ENCODE assay signal across 8 cellular contexts in the genomic region with DNA sequence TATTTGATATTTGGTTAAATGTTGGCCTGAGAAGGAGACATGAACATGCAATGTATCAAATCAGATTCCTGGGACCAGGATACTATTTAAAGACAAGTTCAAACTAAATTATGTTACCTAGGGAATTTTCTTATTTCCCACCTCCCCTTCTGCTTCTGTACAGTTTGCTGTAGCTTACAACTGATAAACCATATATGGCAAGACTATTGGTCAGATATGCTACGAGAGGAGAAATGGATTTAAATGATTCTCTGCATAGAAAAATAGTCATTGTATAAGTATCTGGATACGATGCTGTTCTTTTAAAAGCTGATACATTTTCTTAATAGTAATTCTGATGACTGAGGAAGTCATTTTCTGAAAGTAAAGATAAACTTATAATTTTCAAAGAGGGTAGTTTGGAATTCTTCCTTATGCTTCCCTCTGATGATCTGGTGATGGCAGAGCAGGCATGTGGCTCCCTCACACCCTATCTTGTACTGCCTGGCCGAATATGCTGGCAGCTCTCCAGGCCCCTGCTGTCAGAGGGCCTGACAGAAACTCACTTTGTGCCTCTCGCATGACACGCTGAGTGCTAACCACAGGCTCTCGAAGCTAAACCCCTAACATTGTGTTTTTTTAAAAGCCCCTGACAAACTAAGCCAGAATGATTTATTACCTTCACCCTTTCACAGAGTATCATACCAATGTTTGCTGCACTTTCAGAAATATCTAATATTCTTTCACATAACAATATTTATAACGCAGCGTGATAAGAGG. TPM values are rescaled to one million over a fixed set of nuclear protein-coding genes. Genes with fewer than 3 reads are reported as not detected.
DNase-seq lines count a peak whose midpoint lies in the region; ATAC-seq and TF ChIP-seq lines count a peak whose summit lies in the region.

No MANE protein-coding gene starts in this region.

- no peak for TF ChIP-seq CTCF in kidney epithelial cell (IDR thresholded peaks at IDR 0.05; ENCODE audit: insufficient read depth, low read length, poor library complexity, severe bottlenecking)

- no peak overlapping the region for H2AK5ac ChIP-seq in neuronal stem cell (ENCODE audit: low read depth, low read length)

- DNase-seq in HK-2 (ENCODE audit: unreplicated experiment) (peak; percentile 66), SW480 (ENCODE audit: low spot score) (peak; percentile 2), kidney epithelial cell (ENCODE audit: low read depth) (peak; percentile 35), CD1c-positive myeloid dendritic cell (ENCODE audit: extremely low spot score) (no peak), T-helper 1 cell (no peak), SIG-M5 (lab: John Stamatoyannopoulos, UW) (no peak), neuronal stem cell (ENCODE audit: low spot score) (no peak)

- H2BK120ac ChIP-seq in neuronal stem cell (ENCODE audit: low read depth, low read length) = no peak overlapping the region

- no peak overlapping the region for H3K14ac ChIP-seq in neuronal stem cell (ENCODE audit: low read length)

- no peaks in the 10 kb centered on the region for H3K4me1 ChIP-seq in neuronal stem cell (ENCODE audit: control insufficient read depth in 2 of 2, insufficient read depth in 1 of 2, low read depth in 1 of 2, low read length in 2 of 2)

- no peak overlapping the region for H3K4ac ChIP-seq in neuronal stem cell (ENCODE audit: low read length)

- H3K27me3 ChIP-seq in kidney epithelial cell (ENCODE audit: control insufficient read depth, insufficient read depth, low read length) (no peaks in the 10 kb centered on the region), neuronal stem cell (ENCODE audit: control insufficient read depth in 3 of 3, insufficient read depth in 3 of 3, low read depth in 1 of 3, low read length in 3 of 3) (no peaks in the 10 kb centered on the region)

- H3K4me3 ChIP-seq in kidney epithelial cell (ENCODE audit: low read depth, low read length) (no peak overlapping the region), neuronal stem cell (ENCODE audit: low read length in 2 of 2) (no peak overlapping the region)

- H3K4me2 ChIP-seq in neuronal stem cell (ENCODE audit: insufficient read depth, low read length, poor library complexity, severe bottlenecking) = no peak overlapping the region

- H2BK12ac ChIP-seq in neuronal stem cell (ENCODE audit: low read length) = no peak overlapping the region

- H3K9me3 ChIP-seq in neuronal stem cell (replicated peaks in 1 of 2; ENCODE audit: control insufficient read depth in 2 of 2, insufficient read depth in 1 of 2, low read depth in 1 of 2, low read length in 2 of 2) = no peaks in the 10 kb centered on the region

- WGBS in neuronal stem cell (ENCODE audit: extremely low coverage in 2 of 2, insufficient read length in 2 of 2, insufficient replicate concordance in 1 of 2), 2 donors = no CpG with 5 or more reads among the region's 8 CpGs

- H4K91ac ChIP-seq in neuronal stem cell (ENCODE audit: low read depth, low read length, poor library complexity) = no peak overlapping the region

- no peak overlapping the region for H2AFZ ChIP-seq in neuronal stem cell (ENCODE audit: low read length)

- no peak overlapping the region for H3K27ac ChIP-seq in neuronal stem cell (replicated peaks; ENCODE audit: low read length)

- no peak overlapping the region for H3K18ac ChIP-seq in neuronal stem cell (ENCODE audit: low read length)

- no peak overlapping the region for H4K8ac ChIP-seq in neuronal stem cell (ENCODE audit: low read depth, low read length)

- H3K36me3 ChIP-seq in kidney epithelial cell (ENCODE audit: control insufficient read depth, insufficient read depth, low read length) = no peaks in the 10 kb centered on the region
- H3K36me3 ChIP-seq in neuronal stem cell (replicated peaks in 1 of 2; ENCODE audit: control insufficient read depth in 2 of 2, insufficient read depth in 2 of 2, low read length in 2 of 2) = peaks cover 0 to 75% of the 10 kb centered on the region in 2 donors

- H3K23ac ChIP-seq in neuronal stem cell (ENCODE audit: low read depth, low read length, poor library complexity) = no peak overlapping the region

- H3K9ac ChIP-seq in neuronal stem cell (ENCODE audit: low read depth, low read length, poor library complexity) = no peak overlapping the region

- H2BK15ac ChIP-seq in neuronal stem cell (ENCODE audit: low read length) = no peak overlapping the region

- ATAC-seq in GM19463 (IDR thresholded peaks at IDR 0.05; ENCODE audit: unreplicated experiment) = peak; percentile 91

- H2BK5ac ChIP-seq in neuronal stem cell (ENCODE audit: low read length) = no peak overlapping the region

- no peaks in the 10 kb centered on the region for H3K79me1 ChIP-seq in neuronal stem cell (ENCODE audit: low read depth, low read length)

RNA-seq across cellular contexts. Expression of gene RRP15, which starts 19.4 kb away (rescaled TPM):
- 7.9 and 9.7 TPM in 2 replicates for total RNA-seq in kidney epithelial cell
- polyA plus RNA-seq in neuronal stem cell (2013, experiment 1 of 2) = 33.4 TPM
- 34.8 TPM for polyA plus RNA-seq in neuronal stem cell (2013, experiment 2 of 2)

RNA-seq across cellular contexts. Expression of gene TGFB2, which starts 40.7 kb away (rescaled TPM):
- 30.1 and 34.4 TPM in 2 replicates for total RNA-seq in kidney epithelial cell
- 1.5 TPM for polyA plus RNA-seq in neuronal stem cell (2013, experiment 1 of 2)
- polyA plus RNA-seq in neuronal stem cell (2013, experiment 2 of 2) = 1.5 TPM

Comparison
In these comparisons a context has a peak if more than half of its experiments do, and no peak if none do; other contexts are left out.
1. DNase-seq: peak in HK-2 (single experiment), SW480 (single experiment) and kidney epithelial cell (single experiment); none in CD1c-positive myeloid dendritic cell (single experiment), T-helper 1 cell (0 of 5), SIG-M5 (single experiment) and neuronal stem cell (single experiment).